Comparison of ENCODE assay signal across 20 cellular contexts in the genomic region with DNA sequence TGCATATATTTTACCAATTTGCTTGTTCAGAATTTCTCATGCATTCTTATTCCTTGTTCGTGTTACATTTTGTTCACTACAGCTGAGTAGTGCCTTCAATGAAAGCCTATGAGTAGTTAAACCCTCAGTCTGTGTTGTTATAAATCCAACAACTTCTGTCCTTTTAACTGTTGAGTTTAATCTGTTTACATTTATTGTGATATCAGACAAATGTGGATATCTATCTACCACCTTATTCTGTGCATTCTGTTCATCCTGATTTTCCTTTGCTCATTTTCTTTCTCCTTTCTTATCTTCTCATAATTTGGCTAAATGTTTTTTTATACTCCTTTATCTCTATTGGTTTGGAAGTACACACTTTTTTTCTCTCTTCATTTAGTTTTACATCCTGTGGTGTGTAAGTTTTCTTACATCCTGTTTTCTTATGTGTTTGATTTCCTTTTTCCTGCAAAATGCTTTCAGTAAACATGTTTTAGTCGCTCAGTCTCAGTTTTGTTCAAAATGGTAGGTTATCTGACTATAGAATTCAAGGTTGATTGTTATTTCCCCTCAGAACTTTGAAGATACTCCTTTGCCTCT. TPM values are rescaled to one million over a fixed set of nuclear protein-coding genes. Genes with fewer than 3 reads are reported as not detected.
DNase-seq lines count a peak whose midpoint lies in the region; ATAC-seq and TF ChIP-seq lines count a peak whose summit lies in the region.
"Had no signal": no experiment of that assay in that cellular context is flagged by ENCODE, and none has a peak within 500 bp of the region (broad histone marks: within the 10 kb centered on the region; RNA-seq: fewer than 3 reads in every experiment).

No MANE protein-coding gene starts in this region.

- WGBS in mammary epithelial cell (ENCODE audit: low coverage, missing lambda C conversion rate), result 96% methylated on average over 2 of the region's 2 CpGs

- H4K20me1 ChIP-seq in mammary epithelial cell (ENCODE audit: insufficient read depth, low read length), result no peaks in the 10 kb centered on the region

- no TSS peak for BruUV-seq in mammary epithelial cell (replicated peaks; lab: Mats Ljungman, UMichigan)

- DNase-seq in activated CD4-positive, alpha-beta T cell treated with anti-CD3 and anti-CD28 coated beads, Interleukin-2, amount 10 ng/mL, durations not matched to agents 7 days and 5 days, result no peak
- DNase-seq in activated CD4-positive, alpha-beta T cell treated with anti-CD3 and anti-CD28 coated beads for 4 hours, result no peak
- no peak for DNase-seq in activated naive CD4-positive, alpha-beta T cell treated with anti-CD3 and anti-CD28 coated beads, Interleukin-2, amount 50 U/mL, for 72 hours (ENCODE audit: low spot score in 2 of 2)
- peak in 2 of 10 donors; percentile 54 to 63 for DNase-seq in naive thymus-derived CD8-positive, alpha-beta T cell
- DNase-seq in mammary epithelial cell, result no peak
- no peak for DNase-seq in activated gamma-delta T cell treated with Interleukin-2 at 50 U/mL for 16 hours
- DNase-seq: activated CD4-positive, alpha-beta T cell treated with anti-CD3 and anti-CD28 coated beads for 1 hour; cerebellar nuclear complex; H9; IMR-90; left colon; psoas muscle; stimulated activated CD4-positive, alpha-beta T cell treated with anti-CD3 and anti-CD28 coated beads, Interleukin-4, amount 100 ng/mL, for 1 hour; substantia nigra; T1000 had no signal

- no peak for TF ChIP-seq CTCF in mammary epithelial cell (conservative IDR thresholded peaks at IDR 0.05 in 1 of 2, IDR thresholded peaks at IDR 0.05 in 1 of 2; ENCODE audit: extremely low read depth in 1 of 2, insufficient read depth in 1 of 2, low read depth in 1 of 2, low read length in 2 of 2)

- no peaks in the 10 kb centered on the region for H3K27me3 ChIP-seq in mammary epithelial cell (ENCODE audit: insufficient read depth, low read length)
- H3K27me3 ChIP-seq: ascending aorta had no signal

- H3K4me3 Mint-ChIP-seq in activated CD4-positive, alpha-beta T cell treated with anti-CD3 and anti-CD28 coated beads, Interleukin-2, amount 10 ng/mL, durations not matched to agents 7 days and 5 days, result peak overlapping the region; percentile 59
- peak overlapping the region in 3 of 4 donors; percentile 57 to 79 (median 63) for H3K4me3 Mint-ChIP-seq in IgD-negative memory B cell
- peak overlapping the region in 9 of 10 donors; percentile 66 to 82 (median 75) for H3K4me3 Mint-ChIP-seq in naive thymus-derived CD8-positive, alpha-beta T cell
- H3K4me3 Mint-ChIP-seq: H9, neural crest cell had no signal

- no peak overlapping the region for H2AFZ ChIP-seq in mammary epithelial cell (ENCODE audit: low read depth, low read length)

- no peak overlapping the region for H3K9ac ChIP-seq in mammary epithelial cell (ENCODE audit: insufficient read depth, low read length)

- no peak overlapping the region for H3K27ac Mint-ChIP-seq in activated CD4-positive, alpha-beta T cell treated with anti-CD3 and anti-CD28 coated beads, Interleukin-2, amount 10 ng/mL, durations not matched to agents 7 days and 5 days
- peak overlapping the region in 1 of 3 donors; percentile 69 for H3K27ac Mint-ChIP-seq in IgD-negative memory B cell
- peak overlapping the region; percentile 76 to 79 for H3K27ac Mint-ChIP-seq in activated naive CD4-positive, alpha-beta T cell treated with anti-CD3 and anti-CD28 coated beads, Interleukin-2, amount 50 U/mL, for 72 hours
- H3K27ac Mint-ChIP-seq in naive thymus-derived CD8-positive, alpha-beta T cell, result peak overlapping the region in 6 of 10 donors; percentile 89 to 96 (median 92)
- H3K27ac Mint-ChIP-seq: H9 had no signal

- dilution Hi-C loops in mammary epithelial cell (cut with HindIII; ENCODE audit: low sequenced_read_pairs), result no loop called here

- H3K4me1 ChIP-seq in mammary epithelial cell (ENCODE audit: insufficient read depth, low read length), result no peaks in the 10 kb centered on the region
- H3K4me1 ChIP-seq: ascending aorta, psoas muscle had no signal

- no peak overlapping the region for H3K4me3 ChIP-seq in mammary epithelial cell (replicated peaks in 1 of 3; ENCODE audit: insufficient read depth in 1 of 3, low read depth in 2 of 3, low read length in 3 of 3)
- H3K4me3 ChIP-seq: ascending aorta, psoas muscle, skin epidermis had no signal

- H3K79me2 ChIP-seq in mammary epithelial cell (ENCODE audit: insufficient read depth, low read length), result no peaks in the 10 kb centered on the region

- H3K4me2 ChIP-seq in mammary epithelial cell (ENCODE audit: insufficient read depth, low read depth, low read length), result no peak overlapping the region

- intact Hi-C loops in mammary epithelial cell (cut with micrococcal nuclease), result no loop called here

- POLR2A ChIA-PET in activated CD4-positive, alpha-beta T cell treated with anti-CD3 and anti-CD28 coated beads, Interleukin-2, amount 10 ng/mL, durations not matched to agents 7 days and 5 days (lab: Charles Lee), result interaction anchor here (0.5 kb wide), 1 partner anchor 53 kb away, joined by 3 read pairs; no protein-coding TSS in a partner anchor
- POLR2A ChIA-PET in naive thymus-derived CD8-positive, alpha-beta T cell (lab: Charles Lee), result interaction anchor here (0.6 to 3.2 kb wide), 13 partner anchors 9 to 216 kb away, joined by 3 to 54 read pairs (median 3); a partner anchor contains a TSS

- CTCF ChIA-PET in activated CD4-positive, alpha-beta T cell treated with anti-CD3 and anti-CD28 coated beads, Interleukin-2, amount 10 ng/mL, durations not matched to agents 7 days and 5 days (lab: Charles Lee), result interaction anchor here (0.6 kb wide), 1 partner anchor 443 kb away, joined by 4 read pairs; no protein-coding TSS in a partner anchor
- CTCF ChIA-PET in mammary epithelial cell (lab: Charles Lee; ENCODE audit: low non-redundant PET), result no interaction called here

- in situ Hi-C loops in mammary epithelial cell (cut with MboI; ENCODE audit: low sequenced_read_pairs in 2 of 2), result no loop called here

- H3K36me3 Mint-ChIP-seq in activated CD4-positive, alpha-beta T cell treated with anti-CD3 and anti-CD28 coated beads, Interleukin-2, amount 10 ng/mL, durations not matched to agents 7 days and 5 days (ENCODE audit: low read depth), result peaks cover 48% of the 10 kb centered on the region
- H3K36me3 Mint-ChIP-seq in IgD-negative memory B cell, result peaks cover 8% of the 10 kb centered on the region
- H3K36me3 Mint-ChIP-seq in activated naive CD4-positive, alpha-beta T cell treated with anti-CD3 and anti-CD28 coated beads, Interleukin-2, amount 50 U/mL, for 72 hours, result peaks cover 13 to 25% of the 10 kb centered on the region in 2 donors
- H3K36me3 Mint-ChIP-seq in naive thymus-derived CD8-positive, alpha-beta T cell, result peaks cover 8 to 22% (median 18%) of the 10 kb centered on the region in 3 donors

- peaks cover 12% of the 10 kb centered on the region for H3K9me3 Mint-ChIP-seq in activated CD4-positive, alpha-beta T cell treated with anti-CD3 and anti-CD28 coated beads, Interleukin-2, amount 10 ng/mL, durations not matched to agents 7 days and 5 days
- H3K9me3 Mint-ChIP-seq in IgD-negative memory B cell, result peaks cover 4 to 19% (median 9%) of the 10 kb centered on the region in 3 donors
- peaks cover 6 to 7% of the 10 kb centered on the region in 2 donors for H3K9me3 Mint-ChIP-seq in activated naive CD4-positive, alpha-beta T cell treated with anti-CD3 and anti-CD28 coated beads, Interleukin-2, amount 50 U/mL, for 72 hours
- peaks cover 0 to 19% (median 10%) of the 10 kb centered on the region in 9 donors for H3K9me3 Mint-ChIP-seq in naive thymus-derived CD8-positive, alpha-beta T cell

- no peaks in the 10 kb centered on the region for H3K9me3 ChIP-seq in mammary epithelial cell (replicated peaks; ENCODE audit: insufficient read depth, low read length)
- H3K9me3 ChIP-seq: ascending aorta had no signal

- H3K27ac ChIP-seq in mammary epithelial cell (ENCODE audit: insufficient read depth, low read depth, low read length), result no peak overlapping the region
- H3K27ac ChIP-seq: ascending aorta, psoas muscle had no signal

- ATAC-seq in activated naive CD4-positive, alpha-beta T cell treated with anti-CD3 and anti-CD28 coated beads, Interleukin-2, amount 50 U/mL, for 72 hours, result no peak
- ATAC-seq in naive thymus-derived CD8-positive, alpha-beta T cell, result peak; percentile 21 to 35
- no peak for ATAC-seq in GM18517 (IDR thresholded peaks at IDR 0.05; ENCODE audit: unreplicated experiment)
- ATAC-seq: left colon, psoas muscle had no signal

- H3K36me3 ChIP-seq in mammary epithelial cell (ENCODE audit: insufficient read depth, low read length), result no peaks in the 10 kb centered on the region
- H3K36me3 ChIP-seq: ascending aorta had no signal

- no peaks in the 10 kb centered on the region for H3K27me3 Mint-ChIP-seq in activated CD4-positive, alpha-beta T cell treated with anti-CD3 and anti-CD28 coated beads, Interleukin-2, amount 10 ng/mL, durations not matched to agents 7 days and 5 days
- H3K27me3 Mint-ChIP-seq in IgD-negative memory B cell, result no peaks in the 10 kb centered on the region
- no peaks in the 10 kb centered on the region for H3K27me3 Mint-ChIP-seq in naive thymus-derived CD8-positive, alpha-beta T cell

- peaks cover 46% of the 10 kb centered on the region for H3K4me1 Mint-ChIP-seq in activated CD4-positive, alpha-beta T cell treated with anti-CD3 and anti-CD28 coated beads, Interleukin-2, amount 10 ng/mL, durations not matched to agents 7 days and 5 days
- peaks cover 11 to 24% (median 15%) of the 10 kb centered on the region in 3 donors for H3K4me1 Mint-ChIP-seq in IgD-negative memory B cell
- peaks cover 19 to 44% (median 41%) of the 10 kb centered on the region in 4 donors for H3K4me1 Mint-ChIP-seq in naive thymus-derived CD8-positive, alpha-beta T cell
- H3K4me1 Mint-ChIP-seq: H9, neural crest cell had no signal

RNA-seq across cellular contexts. Expression of a gene that starts 54.2 kb away (rescaled TPM):
- total RNA-seq in activated CD4-positive, alpha-beta T cell treated with anti-CD3 and anti-CD28 coated beads, Interleukin-2, amount 10 ng/mL, durations not matched to agents 7 days and 5 days, result 10 to 100 TPM; 25.7 to 31.5 TPM
- polyA plus RNA-seq in IgD-negative memory B cell, result 21.8 TPM
- total RNA-seq in activated naive CD4-positive, alpha-beta T cell treated with anti-CD3 and anti-CD28 coated beads, Interleukin-2, amount 50 U/mL, for 72 hours, result 10 to 100 TPM; 23.7 to 33.3 TPM
- total RNA-seq in naive thymus-derived CD8-positive, alpha-beta T cell, result 10 to 100 TPM; 17.8 to 19.4 TPM
- 10 to 100 TPM; 57.2 to 87.7 (median 73.6) TPM for polyA plus RNA-seq in naive thymus-derived CD8-positive, alpha-beta T cell
- total RNA-seq in mammary epithelial cell, result 10 to 100 TPM; 20.0 to 45.5 TPM
- polyA plus RNA-seq in mammary epithelial cell, result 45.4 TPM
- polyA minus RNA-seq in mammary epithelial cell, result 8.0 TPM
- total RNA-seq: ascending aorta had no signal

Comparison
In these comparisons a context has a peak if more than half of its experiments do, and no peak if none do; other contexts are left out.
1. ATAC-seq: peak in naive thymus-derived CD8-positive, alpha-beta T cell (2 of 2); none in activated naive CD4-positive, alpha-beta T cell treated with anti-CD3 and anti-CD28 coated beads, Interleukin-2, amount 50 U/mL, for 72 hours (0 of 2) and GM18517 (single experiment).
2. Peak in every context shown above with its lines, with median percentiles within 50 percentile points of each other: H3K4me3 Mint-ChIP-seq.